ENCODE assay signal across 8 cellular contexts in genomic region chr7:69599879-69600764, GRCh38. TPM values are rescaled to one million over a fixed set of nuclear protein-coding genes. Genes with fewer than 3 reads are reported as not detected.
DNase-seq lines count a peak whose midpoint lies in the region; ATAC-seq and TF ChIP-seq lines count a peak whose summit lies in the region.

No MANE protein-coding gene starts in this region.

- H3K9me2 ChIP-seq in OCI-LY7 (ENCODE audit: insufficient read depth, low read length) = no peaks in the 10 kb centered on the region

- H3K4me3 ChIP-seq in OCI-LY7 (ENCODE audit: low read depth, low read length, poor library complexity, severe bottlenecking) (peak overlapping the region; percentile 97), left ventricle myocardium inferior (peak overlapping the region; percentile 95), skin epidermis (peak overlapping the region; percentile 53 to 79 (median 71))

- 0 out of 2 replicates have a peak, but pooled peaks have one; percentile 18 for TF ChIP-seq CTCF in OCI-LY7 (conservative IDR thresholded peaks at IDR 0.05; ENCODE audit: low read length)
- no peak for TF ChIP-seq CTCF in left ventricle myocardium inferior (IDR thresholded peaks at IDR 0.05; ENCODE audit: borderline replicate concordance)

- H3K27ac ChIP-seq in OCI-LY7 (ENCODE audit: low read depth, low read length, poor library complexity, severe bottlenecking) = peak overlapping the region; percentile 58
- peak overlapping the region; percentile 89 for H3K27ac ChIP-seq in left ventricle myocardium inferior (replicated peaks)
- H3K27ac ChIP-seq in skin epidermis = peak overlapping the region in 14 of 21 experiments; percentile 8 to 88 (median 58)

- H3K9me3 ChIP-seq in OCI-LY7 (ENCODE audit: low read length) (no peaks in the 10 kb centered on the region), left ventricle myocardium inferior (replicated peaks) (no peaks in the 10 kb centered on the region)

- peaks cover 63% of the 10 kb centered on the region for H3K79me2 ChIP-seq in OCI-LY7 (ENCODE audit: insufficient read depth, low read depth, low read length)

- intact Hi-C loops in OCI-LY7 (cut with micrococcal nuclease; ENCODE audit: unreplicated experiment) = loop anchor here (5.0 to 10.0 kb wide), 7 partner anchors 77 to 1025 kb away; no protein-coding TSS in a partner anchor
- intact Hi-C loops in left ventricle myocardium inferior (cut with micrococcal nuclease) = no loop called here

- no peaks in the 10 kb centered on the region for H3K36me3 ChIP-seq in OCI-LY7 (ENCODE audit: insufficient read depth, low read length)
- H3K36me3 ChIP-seq in left ventricle myocardium inferior = no peaks in the 10 kb centered on the region

- BruUV-seq in OCI-LY7 (replicated peaks; lab: Mats Ljungman, UMichigan) = no TSS peak

- H4K20me1 ChIP-seq in OCI-LY7 (ENCODE audit: insufficient read depth, low read length) = peaks cover 35% of the 10 kb centered on the region

- no peaks in the 10 kb centered on the region for H3K27me3 ChIP-seq in left ventricle myocardium inferior (ENCODE audit: low read depth)

- POLR2A ChIA-PET in OCI-LY7 (lab: Charles Lee) = interaction anchor here (0.5 to 1.2 kb wide), 11 partner anchors 10 to 361 kb away, joined by 3 to 9 read pairs (median 3); no protein-coding TSS in a partner anchor

- peaks cover 55% of the 10 kb centered on the region for H3K4me1 ChIP-seq in OCI-LY7 (ENCODE audit: insufficient read depth, low read length, poor library complexity, severe bottlenecking)
- peaks cover 47% of the 10 kb centered on the region for H3K4me1 ChIP-seq in left ventricle myocardium inferior

- peak overlapping the region; percentile 99 for H3K4me2 ChIP-seq in OCI-LY7 (ENCODE audit: low read length)

- DNase-seq in NCI-H1092 treated with DMSO at 0.1 percent for 48 hours (lab: John Stamatoyannopoulos, UW) = peak; percentile 48
- DNase-seq in NCI-H1092 (lab: John Stamatoyannopoulos, UW) = no peak
- DNase-seq in OCI-LY7 (ENCODE audit: low spot score) = peak; percentile 60
- no peak for DNase-seq in left ventricle myocardium inferior
- no peak for DNase-seq in putamen (ENCODE audit: low spot score)
- DNase-seq in left lobe of liver (ENCODE audit: low spot score) = no peak
- DNase-seq in NCI-H2107 treated with DMSO at 0.1 percent for 48 hours (lab: John Stamatoyannopoulos, UW; ENCODE audit: unreplicated experiment) = no peak

- CTCF ChIA-PET in OCI-LY7 (lab: Charles Lee; ENCODE audit: unreplicated experiment) = no interaction called here

- H2AFZ ChIP-seq in OCI-LY7 (ENCODE audit: low read length) = no peak overlapping the region; the same call in 1 of the 2 replicates

- no peak for ATAC-seq in left lobe of liver

RNA-seq across cellular contexts. Expression of gene AUTS2, which starts 1.8 kb away (rescaled TPM):
- total RNA-seq in OCI-LY7 (2014; rRNA removed; shearing (Covaris generic)) = 34.3 and 37.9 TPM in 2 replicates
- total RNA-seq in OCI-LY7 (2022) (78.5 and 88.5 TPM in 2 replicates), left ventricle myocardium inferior (10.5 TPM), left lobe of liver (26.1 TPM)

Comparison
In these comparisons a context has a peak if more than half of its experiments do, and no peak if none do; other contexts are left out.
1. DNase-seq: peak in NCI-H1092 treated with DMSO at 0.1 percent for 48 hours (single experiment) and OCI-LY7 (single experiment); none in NCI-H1092 (single experiment), left ventricle myocardium inferior (single experiment), putamen (single experiment), left lobe of liver (single experiment) and NCI-H2107 treated with DMSO at 0.1 percent for 48 hours (single experiment).
2. Peak in every context shown above with its lines, with median percentiles within 50 percentile points of each other: H3K27ac ChIP-seq and H3K4me3 ChIP-seq.